ENCODE assay signal across 16 cellular contexts in genomic region chr2:126855606-126856005, GRCh38. TPM values are rescaled to one million over a fixed set of nuclear protein-coding genes. Genes with fewer than 3 reads are reported as not detected.
DNase-seq lines count a peak whose midpoint lies in the region; ATAC-seq and TF ChIP-seq lines count a peak whose summit lies in the region.
"Had no signal": no experiment of that assay in that cellular context is flagged by ENCODE, and none has a peak within 500 bp of the region (broad histone marks: within the 10 kb centered on the region; RNA-seq: fewer than 3 reads in every experiment).

No MANE protein-coding gene starts in this region.

- DNase-seq in coronary artery (ENCODE audit: low spot score) = peak; percentile 38
- DNase-seq in head of caudate nucleus = peak in 38 of 42 donors; percentile 18 to 90 (median 58)
- peak; percentile 76 for DNase-seq in osteocyte (ENCODE audit: extremely low spot score, unreplicated experiment)
- no peak for DNase-seq in OCI-M2 (lab: John Stamatoyannopoulos, UW; ENCODE audit: unreplicated experiment)
- no peak for DNase-seq in effector memory CD8-positive, alpha-beta T cell
- DNase-seq: BE2C; CD4-positive, alpha-beta memory T cell; DMS153; DMS79 treated with DMSO at 0.1 percent for 48 hours; EL; GOT3; H9 had no signal

- TF ChIP-seq CTCF in coronary artery (IDR thresholded peaks at IDR 0.05) (no peak), osteocyte (IDR thresholded peaks at IDR 0.05) (no peak)

- H3K36me3 Mint-ChIP-seq in osteocyte (ENCODE audit: unreplicated experiment) = no peaks in the 10 kb centered on the region
- H3K36me3 Mint-ChIP-seq in effector memory CD8-positive, alpha-beta T cell (ENCODE audit: insufficient read depth) = no peaks in the 10 kb centered on the region
- H3K36me3 Mint-ChIP-seq: CD4-positive, alpha-beta memory T cell had no signal

- ATAC-seq in GM21576 (IDR thresholded peaks at IDR 0.05; ENCODE audit: unreplicated experiment) = no peak
- no peak for ATAC-seq in effector memory CD8-positive, alpha-beta T cell (replicated peaks)
- ATAC-seq: A549 had no signal

- H3K27me3 Mint-ChIP-seq in osteocyte (ENCODE audit: unreplicated experiment) = peaks cover 3% of the 10 kb centered on the region
- peaks cover 58 to 83% of the 10 kb centered on the region in 2 donors for H3K27me3 Mint-ChIP-seq in effector memory CD8-positive, alpha-beta T cell

- H3K27ac Mint-ChIP-seq in osteocyte (ENCODE audit: unreplicated experiment) = no peak overlapping the region
- no peak overlapping the region for H3K27ac Mint-ChIP-seq in effector memory CD8-positive, alpha-beta T cell

- no peaks in the 10 kb centered on the region for H3K4me1 Mint-ChIP-seq in osteocyte (ENCODE audit: unreplicated experiment)
- H3K4me1 Mint-ChIP-seq in effector memory CD8-positive, alpha-beta T cell (ENCODE audit: low read depth in 2 of 2) = no peaks in the 10 kb centered on the region
- H3K4me1 Mint-ChIP-seq: CD4-positive, alpha-beta memory T cell had no signal

- H3K4me3 ChIP-seq in coronary artery = no peak overlapping the region
- H3K4me3 ChIP-seq: A549 had no signal

- H3K9me3 Mint-ChIP-seq in osteocyte (ENCODE audit: unreplicated experiment) = no peaks in the 10 kb centered on the region
- peaks cover 0 to 4% of the 10 kb centered on the region in 2 donors for H3K9me3 Mint-ChIP-seq in effector memory CD8-positive, alpha-beta T cell
- H3K9me3 Mint-ChIP-seq: CD4-positive, alpha-beta memory T cell; H9 had no signal

- intact Hi-C loops in head of caudate nucleus (cut with DNase I) = no loop called here

- H3K27ac ChIP-seq in coronary artery = no peak overlapping the region
- H3K27ac ChIP-seq: A549, C4-2B had no signal

- H3K4me3 Mint-ChIP-seq in osteocyte (ENCODE audit: unreplicated experiment) = no peak overlapping the region
- no peak overlapping the region for H3K4me3 Mint-ChIP-seq in effector memory CD8-positive, alpha-beta T cell
- H3K4me3 Mint-ChIP-seq: CD4-positive, alpha-beta memory T cell; H9 had no signal

RNA-seq across cellular contexts. Expression of gene TEX51, which starts 43.1 kb away (rescaled TPM):
- total RNA-seq in osteocyte = not detected in 2 replicates
- total RNA-seq: CD4-positive, alpha-beta memory T cell; H9; HT1080 had no signal

Comparison
In these comparisons a context has a peak if more than half of its experiments do, and no peak if none do; other contexts are left out.
1. DNase-seq: peak in coronary artery (single experiment), head of caudate nucleus (38 of 42) and osteocyte (single experiment); none in OCI-M2 (single experiment) and effector memory CD8-positive, alpha-beta T cell (0 of 3).